Comparison of ENCODE assay signal across 16 cellular contexts in the genomic region with DNA sequence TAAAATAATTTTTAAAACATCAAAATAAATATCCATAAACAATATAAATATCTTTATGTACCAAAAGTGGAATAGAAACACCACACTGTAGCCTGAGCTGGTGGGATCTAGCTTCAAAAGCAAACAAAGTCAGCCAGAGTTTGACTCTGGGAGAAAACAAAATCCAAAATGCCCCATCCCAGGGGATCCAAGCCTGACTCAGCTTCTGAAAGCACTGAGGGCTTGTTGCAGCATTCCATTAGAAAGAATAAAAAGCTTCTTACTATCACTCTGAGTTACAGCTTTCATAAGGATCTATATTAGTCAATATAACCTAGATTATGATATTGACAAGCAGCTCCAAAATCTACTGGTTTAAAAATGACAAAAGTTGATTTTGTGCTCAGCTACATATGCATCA.
"Had no signal": no experiment of that assay in that cellular context is flagged by ENCODE, and none has a peak within 500 bp of the region (broad histone marks: within the 10 kb centered on the region; RNA-seq: fewer than 3 reads in every experiment).

No MANE protein-coding gene starts in this region.

- ATAC-seq: activated T-cell treated with anti-CD3 and anti-CD28 coated beads, Interleukin-2, amount 50 U/mL, for 72 hours; effector memory CD8-positive, alpha-beta T cell; gastrocnemius medialis; natural killer cell; stimulated activated naive CD8-positive, alpha-beta T cell treated with anti-CD3 and anti-CD28 coated beads, Interleukin-15, Interleukin-2, amounts not matched to agents 100 U/mL and 50 U/mL, for 24 hours had no signal

- H3K36me3 ChIP-seq: adrenal gland, esophagus squamous epithelium, gastrocnemius medialis, left ventricle myocardium inferior, neutrophil, vagina had no signal

- H3K4me1 ChIP-seq: adrenal gland, esophagus squamous epithelium, gastrocnemius medialis, left ventricle myocardium inferior, vagina had no signal

- H3K27me3 ChIP-seq: adrenal gland, esophagus squamous epithelium, gastrocnemius medialis, neutrophil, vagina had no signal

- DNase-seq: activated CD4-positive, alpha-beta T cell treated with anti-CD3 and anti-CD28 coated beads, Interleukin-2, amount 50 U/mL, for 4 hours; activated CD4-positive, CD25-positive, alpha-beta regulatory T cell treated with anti-CD3 and anti-CD28 coated beads, Interleukin-2, amount 50 U/mL, for 72 hours; activated effector memory CD4-positive, alpha-beta T cell treated with anti-CD3 and anti-CD28 coated beads, Interleukin-2, amount 50 U/mL, for 16 hours; activated T-cell treated with anti-CD3 and anti-CD28 coated beads, Interleukin-2, amount 50 U/mL, for 72 hours; adrenal gland; effector memory CD8-positive, alpha-beta T cell; esophagus squamous epithelium; gastrocnemius medialis; head of caudate nucleus; left ventricle myocardium inferior; natural killer cell; stimulated activated CD4-positive, alpha-beta T cell treated with anti-CD3 and anti-CD28 coated beads, Interleukin-2, amount 100 ng/mL, for 24 hours; stimulated activated naive CD8-positive, alpha-beta T cell treated with anti-CD3 and anti-CD28 coated beads, Interleukin-15, Interleukin-2, amounts not matched to agents 100 U/mL and 50 U/mL, for 24 hours; trophoblast cell had no signal

- H3K9me3 ChIP-seq: adrenal gland, esophagus squamous epithelium, gastrocnemius medialis, left ventricle myocardium inferior, neutrophil, vagina had no signal

- H3K4me3 ChIP-seq: adrenal gland, esophagus squamous epithelium, gastrocnemius medialis, left ventricle myocardium inferior, vagina had no signal
